In the genomic region with DNA sequence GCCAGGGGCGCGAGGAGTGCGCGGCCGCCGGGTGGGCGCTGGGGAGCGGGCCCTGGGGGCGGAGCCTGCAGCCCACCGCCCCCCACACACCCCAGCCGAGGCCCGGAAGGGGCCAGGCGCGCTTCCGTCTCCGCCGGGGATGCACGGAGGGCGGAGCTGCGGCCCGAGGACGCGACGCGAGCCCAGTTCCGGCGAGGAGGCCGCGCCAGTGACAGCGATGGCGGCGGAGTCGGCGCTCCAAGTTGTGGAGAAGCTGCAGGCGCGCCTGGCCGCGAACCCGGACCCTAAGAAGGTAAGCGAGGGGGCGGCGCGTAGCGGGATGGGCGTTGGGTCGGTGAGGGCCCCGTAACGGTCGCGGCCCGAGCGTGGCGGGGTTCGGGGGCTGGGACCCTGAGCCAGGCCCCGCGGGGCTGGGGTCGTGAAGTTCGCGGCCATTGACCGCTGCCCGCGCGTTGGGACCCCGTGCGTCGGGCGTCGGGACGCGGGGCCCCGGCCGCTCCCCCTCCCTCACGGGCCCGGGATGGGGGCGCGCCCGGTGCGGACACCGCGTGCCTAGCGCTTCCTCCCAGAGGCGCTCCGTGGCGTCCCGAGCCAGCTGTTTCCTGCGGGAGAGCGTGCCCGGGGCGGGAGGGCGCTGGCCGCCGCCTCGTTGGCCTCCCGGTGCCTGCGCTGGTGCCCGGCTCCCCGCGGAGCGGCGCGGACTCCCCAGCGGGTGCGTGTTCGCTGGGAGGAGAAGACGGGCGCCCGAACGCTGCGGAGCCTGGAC, we compare ENCODE assay signal across 8 cellular contexts. TPM values are rescaled to one million over a fixed set of nuclear protein-coding genes. Genes with fewer than 3 reads are reported as not detected.
A peak's percentile ranks its signal among the peaks of the same experiment; 100 is the strongest.
DNase-seq lines count a peak whose midpoint lies in the region; ATAC-seq and TF ChIP-seq lines count a peak whose summit lies in the region.

ELOA (plus strand) TSS at position 185 of the 766 bp plus-strand sequence; CDS start at position 218, 33 bp downstream.

- H3K4me1 ChIP-seq in colonic mucosa = peaks cover 8% of the 10 kb centered on the region

- peak; percentile 31 to 76 for DNase-seq in SHP77 (lab: John Stamatoyannopoulos, UW)
- DNase-seq in SHP77 treated with DMSO at 0.1 percent for 48 hours (lab: John Stamatoyannopoulos, UW) = no peak
- DNase-seq in NCI-H345 treated with DMSO at 0.1 percent for 48 hours (lab: John Stamatoyannopoulos, UW; ENCODE audit: unreplicated experiment) = peak; percentile 47
- peak; percentile 84 for DNase-seq in activated CD4-positive, alpha-beta T cell treated with anti-CD3 and anti-CD28 coated beads for 48 hours
- peak; percentile 84 for DNase-seq in colonic mucosa
- DNase-seq in left kidney (ENCODE audit: low read depth, low spot score) = peak; percentile 95
- DNase-seq in stimulated activated CD4-positive, alpha-beta T cell treated with anti-CD3 and anti-CD28 coated beads, Interleukin-2, amount 100 ng/mL, for 24 hours = peak; percentile 79 to 82

- H3K27ac ChIP-seq in colonic mucosa = peak within 1 kb of the TSS; percentile 87

- no peak for TF ChIP-seq CTCF in colonic mucosa (IDR thresholded peaks at IDR 0.05)

- no peaks in the 10 kb centered on the region for H3K36me3 ChIP-seq in colonic mucosa

- peak within 1 kb of the TSS; percentile 90 for H3K4me3 ChIP-seq in colonic mucosa

- intact Hi-C loops in colonic mucosa (cut with DNase I) = loop anchor here (2.0 kb wide), 1 partner anchor 51 kb away; no protein-coding TSS in a partner anchor

- ATAC-seq in HG02943 (IDR thresholded peaks at IDR 0.05; ENCODE audit: low read depth, unreplicated experiment) = peak; percentile 52

- H3K9me3 ChIP-seq in colonic mucosa = no peaks in the 10 kb centered on the region

- H3K9ac ChIP-seq in colonic mucosa (ENCODE audit: low read depth in 2 of 2, low read length in 2 of 2) = peak within 1 kb of the TSS; percentile 92 to 95

- H3K27me3 ChIP-seq in colonic mucosa = no peaks in the 10 kb centered on the region

RNA-seq across cellular contexts. Expression of gene ELOA, which starts in this region (rescaled TPM):
- total RNA-seq in colonic mucosa = 10 to 100 TPM; 32.6 to 33.0 TPM
